In the genomic region with DNA sequence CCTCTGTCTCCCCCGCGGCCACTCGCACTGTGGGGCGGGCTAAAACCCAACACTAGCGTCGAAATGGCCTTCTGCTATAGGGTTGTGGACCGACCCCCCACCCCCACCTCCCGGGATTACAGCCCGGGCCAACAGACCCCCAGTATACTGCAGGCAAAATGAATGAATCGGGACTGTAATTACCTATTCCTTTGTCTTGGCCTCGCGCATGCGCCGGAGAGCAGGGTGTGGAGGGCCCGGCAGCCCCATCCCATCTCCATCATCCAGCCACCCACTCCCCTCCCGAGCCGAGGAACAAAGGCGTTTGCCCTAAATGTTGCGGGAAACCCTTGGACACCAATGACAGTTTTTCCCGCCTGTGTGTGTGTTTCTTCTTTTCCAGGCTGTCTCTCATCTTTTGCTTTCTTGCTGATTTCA, we compare ENCODE assay signal across 8 cellular contexts. TPM values are rescaled to one million over a fixed set of nuclear protein-coding genes. Genes with fewer than 3 reads are reported as not detected.
A peak's percentile ranks its signal among the peaks of the same experiment; 100 is the strongest.
DNase-seq lines count a peak whose midpoint lies in the region; ATAC-seq and TF ChIP-seq lines count a peak whose summit lies in the region.

No MANE protein-coding gene starts in this region.

- H3K27ac ChIP-seq in CD4-positive, alpha-beta T cell (ENCODE audit: low read depth, low read length), result no peak overlapping the region
- peak overlapping the region; percentile 70 for H3K27ac ChIP-seq in caudate nucleus (ENCODE audit: low read depth, low read length)
- peak overlapping the region; percentile 90 for H3K27ac ChIP-seq in mesodermal cell (ENCODE audit: low read depth, low read length, severe bottlenecking)
- no peak overlapping the region for H3K27ac ChIP-seq in aorta (ENCODE audit: low read depth in 1 of 2, low read length in 2 of 2)

- no peaks in the 10 kb centered on the region for H3K36me3 Mint-ChIP-seq in CD4-positive, alpha-beta T cell (ENCODE audit: low read depth)

- H3K4me1 ChIP-seq in mesodermal cell (ENCODE audit: control insufficient read depth, insufficient read depth, low read length, poor library complexity, severe bottlenecking), result peaks cover 33% of the 10 kb centered on the region
- no peaks in the 10 kb centered on the region for H3K4me1 ChIP-seq in aorta (ENCODE audit: control insufficient read depth in 1 of 2, insufficient read depth in 2 of 2, low read length in 2 of 2)

- no peak for ATAC-seq in CD4-positive, alpha-beta T cell (ENCODE audit: poor library complexity)
- ATAC-seq in GM19452 (IDR thresholded peaks at IDR 0.05; ENCODE audit: unreplicated experiment) (peak; percentile 9), aorta (ENCODE audit: low FRiP score) (no peak)

- peaks cover 19% of the 10 kb centered on the region for H3K36me3 ChIP-seq in mesodermal cell (ENCODE audit: control insufficient read depth, insufficient read depth, low read length)
- no peaks in the 10 kb centered on the region for H3K36me3 ChIP-seq in aorta (ENCODE audit: control insufficient read depth in 1 of 2, insufficient read depth in 2 of 2, low read length in 1 of 2)

- H3K9me3 ChIP-seq in CD4-positive, alpha-beta T cell (ENCODE audit: control insufficient read depth, low read length), result no peaks in the 10 kb centered on the region
- H3K9me3 ChIP-seq in mesodermal cell (ENCODE audit: control insufficient read depth, low read length), result no peaks in the 10 kb centered on the region
- no peaks in the 10 kb centered on the region for H3K9me3 ChIP-seq in aorta (ENCODE audit: control insufficient read depth, low read length)

- CTCF ChIA-PET in CD4-positive, alpha-beta T cell (lab: Charles Lee), result no interaction called here

- POLR2A ChIA-PET in CD4-positive, alpha-beta T cell (lab: Charles Lee), result no interaction called here

- no peak overlapping the region for H3K27ac Mint-ChIP-seq in CD4-positive, alpha-beta T cell

- TF ChIP-seq CTCF in CD4-positive, alpha-beta T cell (IDR thresholded peaks at IDR 0.05), result no peak

- no peaks in the 10 kb centered on the region for H3K9me3 Mint-ChIP-seq in CD4-positive, alpha-beta T cell

- peak overlapping the region; percentile 93 for H3K4me3 ChIP-seq in mesodermal cell (ENCODE audit: extremely low read depth, insufficient read depth, low read length, poor library complexity, severe bottlenecking)
- H3K4me3 ChIP-seq in aorta (ENCODE audit: low read length in 2 of 2), result peak overlapping the region; percentile 72 to 98

- H3K27me3 ChIP-seq in CD4-positive, alpha-beta T cell (ENCODE audit: control insufficient read depth, insufficient read depth, low read length), result peaks cover 43% of the 10 kb centered on the region
- H3K27me3 ChIP-seq in aorta (ENCODE audit: control insufficient read depth in 1 of 2, insufficient read depth in 2 of 2, low read length in 1 of 2), result no peaks in the 10 kb centered on the region

- DNase-seq in CD4-positive, alpha-beta T cell, result no peak
- peak in 2 of 3 experiments; percentile 82 to 93 for DNase-seq in NCI-H1417 (lab: John Stamatoyannopoulos, UW)
- DNase-seq in caudate nucleus (lab: John Stamatoyannopoulos, UW), result peak in 46 of 61 donors; percentile 8 to 75 (median 43)
- peak; percentile 52 to 77 for DNase-seq in aorta
- no peak for DNase-seq in NCI-H1105 treated with DMSO at 0.1 percent for 48 hours (lab: John Stamatoyannopoulos, UW)
- no peak for DNase-seq in stimulated activated CD4-positive, alpha-beta T cell treated with anti-CD3 and anti-CD28 coated beads, Interleukin-2, amount 100 ng/mL, for 48 hours

- peaks cover 62% of the 10 kb centered on the region for H3K27me3 Mint-ChIP-seq in CD4-positive, alpha-beta T cell

- H3K4me1 Mint-ChIP-seq in CD4-positive, alpha-beta T cell (ENCODE audit: low read depth), result peaks cover 21% of the 10 kb centered on the region

- H3K4me3 Mint-ChIP-seq in CD4-positive, alpha-beta T cell, result peak overlapping the region; percentile 80

- 2 to 4% methylated on average over 9 to 10 of the region's 20 CpGs for WGBS in mesodermal cell (ENCODE audit: insufficient coverage in 2 of 2), 2 experiments
- 8% methylated on average over 20 of the region's 20 CpGs for WGBS in aorta, 2 donors

- intact Hi-C loops in CD4-positive, alpha-beta T cell (cut with DNase I, micrococcal nuclease), result no loop called here
- intact Hi-C loops in aorta (cut with DNase I), result loop anchor here (5.0 to 10.0 kb wide), 7 partner anchors 86 to 1093 kb away; no protein-coding TSS in a partner anchor

RNA-seq across cellular contexts. Expression of gene BASP1, which starts 1.6 kb away (rescaled TPM):
- under 1 TPM; 0.70 to 0.93 TPM for total RNA-seq in CD4-positive, alpha-beta T cell
- 133 TPM for polyA plus RNA-seq in mesodermal cell (2013, experiment 1 of 2)
- 116 TPM for polyA plus RNA-seq in mesodermal cell (2013, experiment 2 of 2)
- total RNA-seq in aorta, result 10 to 100 TPM; 45.6 to 51.5 TPM
- polyA plus RNA-seq in aorta, result 10 to 100 TPM; 30.1 to 53.0 TPM

Comparison
In these comparisons a context has a peak if more than half of its experiments do, and no peak if none do; other contexts are left out.
1. DNase-seq: peak in NCI-H1417 (2 of 3), caudate nucleus (46 of 61) and aorta (2 of 2); none in CD4-positive, alpha-beta T cell (0 of 10), NCI-H1105 treated with DMSO at 0.1 percent for 48 hours (single experiment) and stimulated activated CD4-positive, alpha-beta T cell treated with anti-CD3 and anti-CD28 coated beads, Interleukin-2, amount 100 ng/mL, for 48 hours (0 of 2).
2. H3K27ac ChIP-seq: peak in caudate nucleus (single experiment) and mesodermal cell (single experiment); none in CD4-positive, alpha-beta T cell (single experiment) and aorta (0 of 2).
3. RNA of gene BASP1, which starts 1.6 kb away (total RNA-seq): 45.6 to 51.5 TPM in aorta; 0.70 to 0.93 TPM in CD4-positive, alpha-beta T cell; every median in the first group is over 10 times any median in the second.
4. intact Hi-C loops: an anchor here in aorta (5.0 to 10.0 kb wide); none called in CD4-positive, alpha-beta T cell.